13 cellular contexts compared by ENCODE assay signal in genomic region chr12:131555197-131555820, GRCh38.
"Had no signal": no experiment of that assay in that cellular context is flagged by ENCODE, and none has a peak within 500 bp of the region (broad histone marks: within the 10 kb centered on the region; RNA-seq: fewer than 3 reads in every experiment).

No MANE protein-coding gene starts in this region.

- FAIRE-seq: kidney had no signal

- H3K4me3 ChIP-seq: prostate gland, suprapubic skin, upper lobe of left lung had no signal

- ATAC-seq: activated CD4-positive, CD25-positive, alpha-beta regulatory T cell treated with anti-CD3 and anti-CD28 coated beads, Interleukin-2, amount 50 U/mL, for 24 hours; effector memory CD8-positive, alpha-beta T cell; left ventricle myocardium superior; sciatic nerve had no signal

- H3K4me1 ChIP-seq: prostate gland, upper lobe of left lung had no signal

- H3K27me3 ChIP-seq: upper lobe of left lung had no signal

- H3K36me3 ChIP-seq: prostate gland, suprapubic skin, upper lobe of left lung had no signal

- H3K9me3 ChIP-seq: prostate gland, suprapubic skin, upper lobe of left lung had no signal

- H3K27ac ChIP-seq: prostate gland, suprapubic skin, upper lobe of left lung had no signal

- DNase-seq: activated CD4-positive, alpha-beta T cell treated with anti-CD3 and anti-CD28 coated beads, Interleukin-2, amount 50 U/mL, for 1 hour; activated CD8-positive, alpha-beta memory T cell treated with anti-CD3 and anti-CD28 coated beads for 24 hours; activated naive CD8-positive, alpha-beta T cell treated with anti-CD3 and anti-CD28 coated beads, Interleukin-2, amount 10 ng/mL, durations not matched to agents 7 days and 5 days; dermis blood vessel endothelial cell; effector memory CD8-positive, alpha-beta T cell; kidney; left ventricle myocardium superior; mesendoderm; upper lobe of left lung had no signal
